Comparison of ENCODE assay signal across 1 cellular context in genomic region chr3:36920884-36921567, GRCh38.
A peak's percentile ranks its signal among the peaks of the same experiment; 100 is the strongest.
TF ChIP-seq lines count a peak whose summit lies in the region.

No MANE protein-coding gene starts in this region.

TF ChIP-seq in K562, 482 proteins besides CTCF, POLR2A, EP300 and RAD21 (continued from another document):
- TF ChIP-seq CUX1 (CRISPR knock-in tag; IDR thresholded peaks at IDR 0.05) (no peak), ARID1B (IDR thresholded peaks at IDR 0.05) (0 out of 2 replicates have a peak, but pooled peaks have one; percentile 38), ZEB2 (IDR thresholded peaks at IDR 0.05) (peak; percentile 68), PURB (CRISPR knock-in tag; IDR thresholded peaks at IDR 0.05; ENCODE audit: low read depth) (no peak), ZBTB49 (CRISPR knock-in tag; IDR thresholded peaks at IDR 0.05; ENCODE audit: borderline replicate concordance) (no peak), OTX1 (CRISPR knock-in tag; IDR thresholded peaks at IDR 0.05) (no peak), YY1 (IDR thresholded peaks at IDR 0.05; ENCODE audit: borderline replicate concordance in 1 of 3, control insufficient read depth in 1 of 3, extremely low read depth in 1 of 3, insufficient read depth in 3 of 3, insufficient read length in 1 of 3, insufficient replicate concordance in 2 of 3, low read depth in 1 of 3, low read length in 2 of 3) (no peak), MTA2 (IDR thresholded peaks at IDR 0.05; ENCODE audit: low read depth) (no peak), ZNF121 (CRISPR knock-in tag; conservative IDR thresholded peaks at IDR 0.05) (no peak), ARHGAP35 (IDR thresholded peaks at IDR 0.05; ENCODE audit: partially characterized antibody) (no peak), ZNF445 (CRISPR knock-in tag; IDR thresholded peaks at IDR 0.05; ENCODE audit: low read depth) (peak; percentile 64), MXD1 (CRISPR knock-in tag; IDR thresholded peaks at IDR 0.05; ENCODE audit: borderline replicate concordance, poor library complexity, severe bottlenecking) (no peak), ZNF444 (CRISPR knock-in tag; IDR thresholded peaks at IDR 0.05) (no peak), CBFA2T2 (conservative IDR thresholded peaks at IDR 0.05) (no peak), ZNF239 (CRISPR knock-in tag; IDR thresholded peaks at IDR 0.05) (no peak), E2F5 (CRISPR knock-in tag; IDR thresholded peaks at IDR 0.05) (no peak), THRAP3 (IDR thresholded peaks at IDR 0.05; ENCODE audit: borderline replicate concordance) (no peak), FOXJ2 (tag; IDR thresholded peaks at IDR 0.05) (no peak), TAL1 (IDR thresholded peaks at IDR 0.05) (peak; percentile 33; the same call in 1 of the 2 replicates)
TF ChIP-seq in K562: peak in this region for 21.
